In the genomic region with DNA sequence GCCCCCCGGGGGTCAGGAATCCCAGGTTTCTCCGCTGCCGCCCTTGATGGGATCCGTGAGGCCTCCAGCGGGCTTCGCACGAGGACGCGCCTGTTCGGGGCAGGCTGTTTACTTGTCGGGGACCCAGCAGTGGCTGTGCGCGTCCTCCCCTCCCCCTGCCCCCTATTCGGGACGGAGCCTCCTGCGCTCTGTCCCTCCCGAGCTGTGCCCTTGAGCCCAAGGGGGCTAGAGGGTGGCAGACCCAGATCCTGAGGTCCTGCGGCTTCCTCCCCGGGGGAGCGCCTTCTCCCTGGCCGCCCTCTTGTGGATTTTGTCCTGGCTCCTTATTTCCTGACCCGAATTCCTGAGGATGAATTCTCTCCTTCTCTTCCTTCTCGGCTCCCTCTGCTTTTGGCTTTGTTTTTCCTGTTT, we compare ENCODE assay signal across 2 cellular contexts.
TF ChIP-seq lines count a peak whose summit lies in the region.

No MANE protein-coding gene starts in this region.

TF ChIP-seq in SK-N-SH, 30 proteins besides CTCF, POLR2A, EP300 and RAD21 (continued from another document):
- TF ChIP-seq, protein P1, sequence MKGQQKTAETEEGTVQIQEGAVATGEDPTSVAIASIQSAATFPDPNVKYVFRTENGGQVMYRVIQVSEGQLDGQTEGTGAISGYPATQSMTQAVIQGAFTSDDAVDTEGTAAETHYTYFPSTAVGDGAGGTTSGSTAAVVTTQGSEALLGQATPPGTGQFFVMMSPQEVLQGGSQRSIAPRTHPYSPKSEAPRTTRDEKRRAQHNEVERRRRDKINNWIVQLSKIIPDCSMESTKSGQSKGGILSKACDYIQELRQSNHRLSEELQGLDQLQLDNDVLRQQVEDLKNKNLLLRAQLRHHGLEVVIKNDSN (IDR thresholded peaks at IDR 0.05; ENCODE audit: borderline replicate concordance, low read depth), result no peak
- TF ChIP-seq TCF12 (IDR thresholded peaks at IDR 0.05), result no peak
- no peak for TF ChIP-seq GATA2 (CRISPR knock-in tag; IDR thresholded peaks at IDR 0.05)
- TF ChIP-seq SMC3 (IDR thresholded peaks at IDR 0.05; ENCODE audit: low read depth, low read length), result no peak
- TF ChIP-seq YY1 (IDR thresholded peaks at IDR 0.05; ENCODE audit: low read depth), result no peak
- no peak for TF ChIP-seq RFX5 (IDR thresholded peaks at IDR 0.05; ENCODE audit: low read length)
- no peak for TF ChIP-seq EZH2phosphoT487 (IDR thresholded peaks at IDR 0.05; ENCODE audit: borderline replicate concordance, low read depth)

TF ChIP-seq in SK-N-SH treated with all-trans-retinoic acid at 6 μM for 48 hours, 23 proteins besides CTCF, POLR2A, EP300 and RAD21 (continued from another document):
- TF ChIP-seq, protein P2, sequence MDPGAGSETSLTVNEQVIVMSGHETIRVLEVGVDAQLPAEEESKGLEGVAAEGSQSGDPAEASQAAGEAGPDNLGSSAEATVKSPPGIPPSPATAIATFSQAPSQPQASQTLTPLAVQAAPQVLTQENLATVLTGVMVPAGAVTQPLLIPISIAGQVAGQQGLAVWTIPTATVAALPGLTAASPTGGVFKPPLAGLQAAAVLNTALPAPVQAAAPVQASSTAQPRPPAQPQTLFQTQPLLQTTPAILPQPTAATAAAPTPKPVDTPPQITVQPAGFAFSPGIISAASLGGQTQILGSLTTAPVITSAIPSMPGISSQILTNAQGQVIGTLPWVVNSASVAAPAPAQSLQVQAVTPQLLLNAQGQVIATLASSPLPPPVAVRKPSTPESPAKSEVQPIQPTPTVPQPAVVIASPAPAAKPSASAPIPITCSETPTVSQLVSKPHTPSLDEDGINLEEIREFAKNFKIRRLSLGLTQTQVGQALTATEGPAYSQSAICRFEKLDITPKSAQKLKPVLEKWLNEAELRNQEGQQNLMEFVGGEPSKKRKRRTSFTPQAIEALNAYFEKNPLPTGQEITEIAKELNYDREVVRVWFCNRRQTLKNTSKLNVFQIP (CRISPR knock-in tag; IDR thresholded peaks at IDR 0.05; ENCODE audit: borderline replicate concordance, low read depth), result no peak
- TF ChIP-seq ZC3H10 (CRISPR knock-in tag; IDR thresholded peaks at IDR 0.05) (no peak), SNAI2 (CRISPR knock-in tag; IDR thresholded peaks at IDR 0.05) (no peak), ZFP30 (CRISPR knock-in tag; IDR thresholded peaks at IDR 0.05) (no peak), ZNF565 (CRISPR knock-in tag; conservative IDR thresholded peaks at IDR 0.05; ENCODE audit: low read depth) (no peak), ARNTL (CRISPR knock-in tag; IDR thresholded peaks at IDR 0.05; ENCODE audit: borderline replicate concordance, low read depth) (no peak), ISL1 (CRISPR knock-in tag; IDR thresholded peaks at IDR 0.05) (no peak)
- TF ChIP-seq, protein P3, sequence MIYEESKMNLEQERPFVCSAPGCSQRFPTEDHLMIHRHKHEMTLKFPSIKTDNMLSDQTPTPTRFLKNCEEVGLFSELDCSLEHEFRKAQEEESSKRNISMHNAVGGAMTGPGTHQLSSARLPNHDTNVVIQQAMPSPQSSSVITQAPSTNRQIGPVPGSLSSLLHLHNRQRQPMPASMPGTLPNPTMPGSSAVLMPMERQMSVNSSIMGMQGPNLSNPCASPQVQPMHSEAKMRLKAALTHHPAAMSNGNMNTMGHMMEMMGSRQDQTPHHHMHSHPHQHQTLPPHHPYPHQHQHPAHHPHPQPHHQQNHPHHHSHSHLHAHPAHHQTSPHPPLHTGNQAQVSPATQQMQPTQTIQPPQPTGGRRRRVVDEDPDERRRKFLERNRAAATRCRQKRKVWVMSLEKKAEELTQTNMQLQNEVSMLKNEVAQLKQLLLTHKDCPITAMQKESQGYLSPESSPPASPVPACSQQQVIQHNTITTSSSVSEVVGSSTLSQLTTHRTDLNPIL (CRISPR knock-in tag; IDR thresholded peaks at IDR 0.05; ENCODE audit: low read depth), result no peak
TF ChIP-seq in SK-N-SH treated with all-trans-retinoic acid at 6 μM for 48 hours: peak in this region for 0.
